Comparison of ENCODE assay signal across 8 cellular contexts in genomic region chr5:36744678-36745659, GRCh38.
DNase-seq lines count a peak whose midpoint lies in the region; ATAC-seq, FAIRE-seq and TF ChIP-seq lines count a peak whose summit lies in the region.

No MANE protein-coding gene starts in this region.

- whole genome bisulfite sequencing in esophagus, 2 donors = 1% methylated on average over 52 to 53 of the region's 53 CpGs
- 1 to 2% methylated on average over 31 to 32 of the region's 53 CpGs for WGBS in thyroid gland, 2 donors

- CTCF ChIA-PET in activated CD4-positive, alpha-beta memory T cell treated with anti-CD3 and anti-CD28 coated beads, Interleukin-2, amount 10 ng/mL, durations not matched to agents 7 days and 5 days (lab: Charles Lee) = no interaction called here

- H3K4me3 ChIP-seq in esophagus (ENCODE audit: low read depth in 1 of 2, low read length in 2 of 2) (peak overlapping the region; percentile 54 to 58), mononuclear cell (ENCODE audit: low read length) (peak overlapping the region; percentile 48), thyroid gland (replicated peaks in 1 of 3) (peak overlapping the region in 2 of 3 donors; percentile 32 to 37)

- H3K27ac ChIP-seq in esophagus (ENCODE audit: low read depth in 2 of 2, low read length in 1 of 2) (peak overlapping the region; percentile 74 to 93), thyroid gland (peak overlapping the region; percentile 86 to 94 (median 92))

- peak; percentile 43 for DNase-seq in COR-L47 (lab: John Stamatoyannopoulos, UW)
- peak; percentile 50 for DNase-seq in GM19239 (ENCODE audit: insufficient read length, low spot score)
- peak; percentile 71 for DNase-seq in NCI-H2196 treated with DMSO at 0.1 percent for 48 hours (lab: John Stamatoyannopoulos, UW; ENCODE audit: unreplicated experiment)
- DNase-seq in activated CD4-positive, alpha-beta memory T cell treated with anti-CD3 and anti-CD28 coated beads, Interleukin-2, amount 10 ng/mL, durations not matched to agents 7 days and 5 days = peak; percentile 31
- peak; percentile 99 for DNase-seq in thyroid gland

- peaks cover 2% of the 10 kb centered on the region for H3K9me3 Mint-ChIP-seq in activated CD4-positive, alpha-beta memory T cell treated with anti-CD3 and anti-CD28 coated beads, Interleukin-2, amount 10 ng/mL, durations not matched to agents 7 days and 5 days

- peak overlapping the region; percentile 69 for H3K4me3 Mint-ChIP-seq in activated CD4-positive, alpha-beta memory T cell treated with anti-CD3 and anti-CD28 coated beads, Interleukin-2, amount 10 ng/mL, durations not matched to agents 7 days and 5 days

- peak; percentile 29 to 66 for TF ChIP-seq POLR2A in thyroid gland (IDR thresholded peaks at IDR 0.05)

- intact Hi-C loops in thyroid gland (cut with DNase I) = no loop called here

- H3K27ac Mint-ChIP-seq in activated CD4-positive, alpha-beta memory T cell treated with anti-CD3 and anti-CD28 coated beads, Interleukin-2, amount 10 ng/mL, durations not matched to agents 7 days and 5 days = no peak overlapping the region

- H3K36me3 ChIP-seq in esophagus (ENCODE audit: control insufficient read depth in 2 of 2, insufficient read depth in 2 of 2, low read length in 1 of 2) (no peaks in the 10 kb centered on the region), thyroid gland (no peaks in the 10 kb centered on the region)

- POLR2A ChIA-PET in activated CD4-positive, alpha-beta memory T cell treated with anti-CD3 and anti-CD28 coated beads, Interleukin-2, amount 10 ng/mL, durations not matched to agents 7 days and 5 days (lab: Charles Lee) = no interaction called here

- H3K4me1 Mint-ChIP-seq in activated CD4-positive, alpha-beta memory T cell treated with anti-CD3 and anti-CD28 coated beads, Interleukin-2, amount 10 ng/mL, durations not matched to agents 7 days and 5 days = peaks cover 15% of the 10 kb centered on the region

- H3K36me3 Mint-ChIP-seq in activated CD4-positive, alpha-beta memory T cell treated with anti-CD3 and anti-CD28 coated beads, Interleukin-2, amount 10 ng/mL, durations not matched to agents 7 days and 5 days (ENCODE audit: low read depth) = no peaks in the 10 kb centered on the region

- TF ChIP-seq CTCF in thyroid gland (IDR thresholded peaks at IDR 0.05) = peak; percentile 20 to 72 (median 65)

- peaks cover 53% of the 10 kb centered on the region for H3K27me3 Mint-ChIP-seq in activated CD4-positive, alpha-beta memory T cell treated with anti-CD3 and anti-CD28 coated beads, Interleukin-2, amount 10 ng/mL, durations not matched to agents 7 days and 5 days

- H3K27me3 ChIP-seq in esophagus (ENCODE audit: control insufficient read depth in 1 of 2, insufficient read depth in 2 of 2, low read length in 2 of 2) (no peaks in the 10 kb centered on the region), mononuclear cell (ENCODE audit: insufficient read depth, low read length) (peaks cover 28% of the 10 kb centered on the region), thyroid gland (no peaks in the 10 kb centered on the region)

- FAIRE-seq in GM19239 (lab: Jason Lieb, UNC) = peak; percentile 18

- H3K9me3 ChIP-seq in esophagus (ENCODE audit: control insufficient read depth in 2 of 2, insufficient read depth in 1 of 2, low read depth in 1 of 2, low read length in 1 of 2) (no peaks in the 10 kb centered on the region), mononuclear cell (ENCODE audit: low read depth, low read length) (no peaks in the 10 kb centered on the region), thyroid gland (no peaks in the 10 kb centered on the region)

- ATAC-seq in HG03196 (IDR thresholded peaks at IDR 0.05; ENCODE audit: unreplicated experiment) = peak; percentile 69

- H3K4me1 ChIP-seq in esophagus (ENCODE audit: control insufficient read depth in 2 of 2, insufficient read depth in 2 of 2, low read length in 1 of 2) (peaks cover 0 to 3% of the 10 kb centered on the region in 2 donors), mononuclear cell (ENCODE audit: insufficient read depth, low read length) (peaks cover 18% of the 10 kb centered on the region), thyroid gland (peaks cover 20 to 35% of the 10 kb centered on the region in 2 donors)

Comparison
In these comparisons a context has a peak if more than half of its experiments do, and no peak if none do; other contexts are left out.
1. Peak in every context shown above with its lines: DNase-seq, ATAC-seq, H3K4me3 ChIP-seq and H3K27ac ChIP-seq.
2. DNase-seq: peak in every context shown above with its lines; median percentile 99 in thyroid gland; 71 in NCI-H2196 treated with DMSO at 0.1 percent for 48 hours; 50 in GM19239; 43 in COR-L47; 31 in activated CD4-positive, alpha-beta memory T cell treated with anti-CD3 and anti-CD28 coated beads, Interleukin-2, amount 10 ng/mL, durations not matched to agents 7 days and 5 days.